In the genomic region with DNA sequence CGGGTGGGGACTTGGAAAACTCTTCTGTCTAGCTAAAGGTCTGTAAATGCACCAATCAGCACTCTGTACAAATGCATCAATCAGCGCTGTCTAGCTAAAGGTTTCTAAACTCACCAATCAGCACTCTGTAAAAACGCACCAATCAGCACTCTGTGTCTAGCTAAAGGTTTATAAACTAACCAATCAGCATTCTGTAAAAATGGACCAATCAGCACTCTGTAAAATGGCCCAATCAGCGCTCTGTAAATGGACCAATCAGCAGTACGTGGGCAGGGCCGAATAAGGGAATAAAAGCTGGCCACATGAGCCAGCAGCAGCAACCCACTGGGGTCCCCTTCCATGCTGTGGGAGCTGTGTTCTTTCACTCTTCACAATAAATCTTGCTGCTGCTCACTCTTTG, we compare ENCODE assay signal across 15 cellular contexts. TPM values are rescaled to one million over a fixed set of nuclear protein-coding genes. Genes with fewer than 3 reads are reported as not detected.
DNase-seq lines count a peak whose midpoint lies in the region; ATAC-seq and TF ChIP-seq lines count a peak whose summit lies in the region.
"Had no signal": no experiment of that assay in that cellular context is flagged by ENCODE, and none has a peak within 500 bp of the region (broad histone marks: within the 10 kb centered on the region; RNA-seq: fewer than 3 reads in every experiment).

No MANE protein-coding gene starts in this region.

- TF ChIP-seq CTCF in RWPE1 (conservative IDR thresholded peaks at IDR 0.05; ENCODE audit: low read depth), result no peak

- DNase-seq in activated T-cell treated with anti-CD3 and anti-CD28 coated beads, Interleukin-2, amount 50 U/mL, for 4 hours, result no peak
- DNase-seq in activated T-cell treated with anti-CD3 and anti-CD28 coated beads, Interleukin-2, amount 50 U/mL, for 1 hour, result no peak
- DNase-seq in RWPE1 (ENCODE audit: low spot score) (no peak), Kasumi-1 (lab: John Stamatoyannopoulos, UW) (no peak)
- DNase-seq in central memory CD8-positive, alpha-beta T cell (ENCODE audit: low spot score in 2 of 2), result no peak
- no peak for DNase-seq in stimulated activated naive B cell treated with anti-CD40 and anti-IgM and Interleukin-4, amounts not matched to agents 10 μg/mL and 1 μg/mL and 100 μg/mL, for 72 hours
- DNase-seq in activated effector memory CD4-positive, alpha-beta T cell treated with Interleukin-2 at 50 U/mL for 16 hours, result no peak
- DNase-seq: activated CD4-positive, CD25-positive, alpha-beta regulatory T cell treated with anti-CD3 and anti-CD28 coated beads, Interleukin-2, amount 50 U/mL, for 72 hours; cortex of kidney; GM23248; NCI-H146; NCI-H345 had no signal

- H3K36me3 Mint-ChIP-seq in activated T-cell treated with anti-CD3 and anti-CD28 coated beads, Interleukin-2, amount 50 U/mL, for 4 hours (ENCODE audit: insufficient read depth), result peaks cover 17% of the 10 kb centered on the region
- peaks cover 36% of the 10 kb centered on the region for H3K36me3 Mint-ChIP-seq in central memory CD8-positive, alpha-beta T cell (ENCODE audit: insufficient read depth)
- H3K36me3 Mint-ChIP-seq in stimulated activated naive B cell treated with anti-CD40 and anti-IgM and Interleukin-4, amounts not matched to agents 10 μg/mL and 1 μg/mL and 100 μg/mL, for 72 hours, result peaks cover 23 to 33% of the 10 kb centered on the region in 2 donors

- CTCF ChIA-PET in RWPE1 (lab: Yijun Ruan, JAX), result no interaction called here

- peak overlapping the region; percentile 17 for H3K27ac ChIP-seq in RWPE1
- H3K27ac ChIP-seq: body of pancreas, GM23248 had no signal

- peak in 1 of 2 donors; percentile 18 for ATAC-seq in activated T-cell treated with anti-CD3 and anti-CD28 coated beads, Interleukin-2, amount 50 U/mL, for 4 hours
- ATAC-seq in central memory CD8-positive, alpha-beta T cell (replicated peaks; ENCODE audit: extremely low read depth, poor library complexity, severe bottlenecking), result no peak
- ATAC-seq in stimulated activated naive B cell treated with anti-CD40 and anti-IgM and Interleukin-4, amounts not matched to agents 10 μg/mL and 1 μg/mL and 100 μg/mL, for 72 hours (replicated peaks), result no peak
- ATAC-seq in HG03354 (IDR thresholded peaks at IDR 0.05; ENCODE audit: poor library complexity, severe bottlenecking, unreplicated experiment), result no peak
- ATAC-seq: body of pancreas had no signal

- H3K4me1 Mint-ChIP-seq in activated T-cell treated with anti-CD3 and anti-CD28 coated beads, Interleukin-2, amount 50 U/mL, for 4 hours (ENCODE audit: low read depth), result peaks cover 61% of the 10 kb centered on the region
- peaks cover 41% of the 10 kb centered on the region for H3K4me1 Mint-ChIP-seq in central memory CD8-positive, alpha-beta T cell
- peaks cover 30 to 39% of the 10 kb centered on the region in 2 donors for H3K4me1 Mint-ChIP-seq in stimulated activated naive B cell treated with anti-CD40 and anti-IgM and Interleukin-4, amounts not matched to agents 10 μg/mL and 1 μg/mL and 100 μg/mL, for 72 hours

- H3K27ac Mint-ChIP-seq in central memory CD8-positive, alpha-beta T cell (ENCODE audit: low read depth), result peak overlapping the region; percentile 75
- H3K27ac Mint-ChIP-seq in stimulated activated naive B cell treated with anti-CD40 and anti-IgM and Interleukin-4, amounts not matched to agents 10 μg/mL and 1 μg/mL and 100 μg/mL, for 72 hours, result peak overlapping the region; percentile 38

- no peaks in the 10 kb centered on the region for H3K27me3 Mint-ChIP-seq in activated T-cell treated with anti-CD3 and anti-CD28 coated beads, Interleukin-2, amount 50 U/mL, for 4 hours (ENCODE audit: low read depth)
- H3K27me3 Mint-ChIP-seq in central memory CD8-positive, alpha-beta T cell, result no peaks in the 10 kb centered on the region
- H3K27me3 Mint-ChIP-seq in stimulated activated naive B cell treated with anti-CD40 and anti-IgM and Interleukin-4, amounts not matched to agents 10 μg/mL and 1 μg/mL and 100 μg/mL, for 72 hours, result no peaks in the 10 kb centered on the region
- H3K27me3 Mint-ChIP-seq: progenitor cell of endocrine pancreas had no signal

- no peaks in the 10 kb centered on the region for H3K9me3 Mint-ChIP-seq in activated T-cell treated with anti-CD3 and anti-CD28 coated beads, Interleukin-2, amount 50 U/mL, for 4 hours
- no peaks in the 10 kb centered on the region for H3K9me3 Mint-ChIP-seq in central memory CD8-positive, alpha-beta T cell
- peaks cover 4 to 6% of the 10 kb centered on the region in 2 donors for H3K9me3 Mint-ChIP-seq in stimulated activated naive B cell treated with anti-CD40 and anti-IgM and Interleukin-4, amounts not matched to agents 10 μg/mL and 1 μg/mL and 100 μg/mL, for 72 hours

- H3K4me3 Mint-ChIP-seq in activated T-cell treated with anti-CD3 and anti-CD28 coated beads, Interleukin-2, amount 50 U/mL, for 4 hours, result peak overlapping the region; percentile 67
- peak overlapping the region; percentile 68 for H3K4me3 Mint-ChIP-seq in central memory CD8-positive, alpha-beta T cell
- peak overlapping the region; percentile 56 to 78 for H3K4me3 Mint-ChIP-seq in stimulated activated naive B cell treated with anti-CD40 and anti-IgM and Interleukin-4, amounts not matched to agents 10 μg/mL and 1 μg/mL and 100 μg/mL, for 72 hours

- POLR2A ChIA-PET in RWPE1 (lab: Yijun Ruan, JAX; ENCODE audit: low non-redundant PET), result interaction anchor here (0.6 kb wide), 1 partner anchor 57 kb away, joined by 4 read pairs; no protein-coding TSS in a partner anchor

RNA-seq across cellular contexts. Expression of gene ANKRD11, which starts 55.3 kb away (rescaled TPM):
- 100 to 1,000 TPM; 153 to 181 (median 162) TPM for total RNA-seq in activated T-cell treated with anti-CD3 and anti-CD28 coated beads, Interleukin-2, amount 50 U/mL, for 4 hours
